In the genomic region with DNA sequence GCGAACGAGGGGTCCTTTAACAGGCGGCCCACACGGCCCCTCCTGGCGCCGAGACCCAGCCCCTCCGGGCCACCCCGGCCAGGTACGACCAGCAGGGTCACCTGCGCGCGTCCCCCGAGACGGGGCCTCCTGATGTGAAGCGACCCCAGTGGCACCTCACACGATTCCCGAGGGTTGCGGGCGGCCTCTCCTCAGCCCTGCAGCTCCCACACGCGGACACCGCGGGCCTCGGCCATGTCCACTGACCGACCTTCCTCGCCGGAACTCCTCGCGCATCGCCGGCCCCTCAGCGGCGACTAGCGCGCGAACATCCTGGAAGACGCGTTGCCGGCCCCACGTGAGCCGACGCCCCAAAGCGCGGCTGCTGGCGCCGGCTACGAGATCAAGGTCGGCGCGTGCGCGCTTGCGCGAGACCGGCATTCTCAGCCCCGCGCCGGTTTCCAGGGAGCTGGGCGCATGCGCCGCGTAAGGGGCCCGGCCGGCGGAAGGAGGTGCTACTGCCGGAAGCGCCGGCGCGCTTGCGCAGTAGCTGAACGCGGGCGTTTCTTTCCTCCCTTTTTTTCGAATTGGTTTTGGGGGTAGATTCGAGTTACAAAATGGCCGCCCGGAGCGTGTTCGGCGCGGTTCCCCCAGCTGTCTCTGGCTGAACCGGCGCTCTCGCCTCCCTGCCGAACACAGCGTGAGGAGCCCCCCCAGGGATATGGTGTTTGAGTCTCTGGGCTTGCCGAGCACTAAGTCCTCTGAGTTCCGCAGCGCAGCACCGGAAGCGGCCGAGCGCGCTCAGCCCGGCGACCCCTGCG, we compare ENCODE assay signal across 1 cellular context.
TF ChIP-seq lines count a peak whose summit lies in the region.

A gene with protein sequence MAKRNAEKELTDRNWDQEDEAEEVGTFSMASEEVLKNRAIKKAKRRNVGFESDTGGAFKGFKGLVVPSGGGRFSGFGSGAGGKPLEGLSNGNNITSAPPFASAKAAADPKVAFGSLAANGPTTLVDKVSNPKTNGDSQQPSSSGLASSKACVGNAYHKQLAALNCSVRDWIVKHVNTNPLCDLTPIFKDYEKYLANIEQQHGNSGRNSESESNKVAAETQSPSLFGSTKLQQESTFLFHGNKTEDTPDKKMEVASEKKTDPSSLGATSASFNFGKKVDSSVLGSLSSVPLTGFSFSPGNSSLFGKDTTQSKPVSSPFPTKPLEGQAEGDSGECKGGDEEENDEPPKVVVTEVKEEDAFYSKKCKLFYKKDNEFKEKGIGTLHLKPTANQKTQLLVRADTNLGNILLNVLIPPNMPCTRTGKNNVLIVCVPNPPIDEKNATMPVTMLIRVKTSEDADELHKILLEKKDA (plus strand): TSS at position 509 of the 800 bp plus-strand sequence. CDS start 4,253 bp downstream, outside the sequence.

TF ChIP-seq in GM12878, 131 proteins besides CTCF, POLR2A, EP300 and RAD21 (continued from another document):
- TF ChIP-seq NR2C1 (IDR thresholded peaks at IDR 0.05) (0 out of 2 replicates have a peak, but pooled peaks have one; percentile 5), JUNB (IDR thresholded peaks at IDR 0.05) (no peak), SREBF2 (IDR thresholded peaks at IDR 0.05; ENCODE audit: low read length) (peak; percentile 39; the same call in 1 of the 2 replicates), TCF3 (IDR thresholded peaks at IDR 0.05; ENCODE audit: borderline replicate concordance, insufficient read depth, low read depth, low read length) (0 out of 2 replicates have a peak, but pooled peaks have one; percentile 29), NRF1 (conservative IDR thresholded peaks at IDR 0.05; ENCODE audit: low read depth, low read length) (peak; percentile 93), SUZ12 (IDR thresholded peaks at IDR 0.05; ENCODE audit: unreplicated experiment) (no peak), NFYA (IDR thresholded peaks at IDR 0.05; ENCODE audit: borderline replicate concordance, low read depth, low read length) (no peak), SP1 (IDR thresholded peaks at IDR 0.05; ENCODE audit: low read depth, low read length) (peak; percentile 34), KDM1A (IDR thresholded peaks at IDR 0.05; ENCODE audit: borderline replicate concordance) (no peak), IKZF1 (conservative IDR thresholded peaks at IDR 0.05) (peak; percentile 99), ZNF274 (IDR thresholded peaks at IDR 0.05; ENCODE audit: insufficient read depth, insufficient read length) (no peak), POLR2AphosphoS2 (IDR thresholded peaks at IDR 0.05; ENCODE audit: low read depth, low read length) (peak; percentile 64; the same call in 1 of the 2 replicates), EZH2 (IDR thresholded peaks at IDR 0.05; ENCODE audit: borderline replicate concordance, control insufficient read depth, low read depth, low read length) (no peak), SRF (IDR thresholded peaks at IDR 0.05; ENCODE audit: low read depth in 2 of 2, low read length in 2 of 2) (peak in 1 of 2 experiments; percentile 21; a peak in 1 of 4 replicates), DPF2 (IDR thresholded peaks at IDR 0.05) (peak; percentile 45), ASH2L (IDR thresholded peaks at IDR 0.05; ENCODE audit: borderline replicate concordance, low read depth) (no peak), POU2F2 (IDR thresholded peaks at IDR 0.05; ENCODE audit: borderline replicate concordance, low read depth, low read length) (peak; percentile 55; the same call in 1 of the 3 replicates), YY1 (IDR thresholded peaks at IDR 0.05; ENCODE audit: low read depth, low read length) (peak; percentile 95), MEF2B (IDR thresholded peaks at IDR 0.05; ENCODE audit: partially characterized antibody, poor library complexity, severe bottlenecking) (no peak), BRCA1 (IDR thresholded peaks at IDR 0.05; ENCODE audit: low read depth, low read length) (peak; percentile 43; the same call in 1 of the 2 replicates), RUNX3 (IDR thresholded peaks at IDR 0.05; ENCODE audit: low read length) (peak; percentile 30; the same call in 1 of the 2 replicates), KLF5 (IDR thresholded peaks at IDR 0.05; ENCODE audit: partially characterized antibody) (peak; percentile 56)
- TF ChIP-seq, protein P1, sequence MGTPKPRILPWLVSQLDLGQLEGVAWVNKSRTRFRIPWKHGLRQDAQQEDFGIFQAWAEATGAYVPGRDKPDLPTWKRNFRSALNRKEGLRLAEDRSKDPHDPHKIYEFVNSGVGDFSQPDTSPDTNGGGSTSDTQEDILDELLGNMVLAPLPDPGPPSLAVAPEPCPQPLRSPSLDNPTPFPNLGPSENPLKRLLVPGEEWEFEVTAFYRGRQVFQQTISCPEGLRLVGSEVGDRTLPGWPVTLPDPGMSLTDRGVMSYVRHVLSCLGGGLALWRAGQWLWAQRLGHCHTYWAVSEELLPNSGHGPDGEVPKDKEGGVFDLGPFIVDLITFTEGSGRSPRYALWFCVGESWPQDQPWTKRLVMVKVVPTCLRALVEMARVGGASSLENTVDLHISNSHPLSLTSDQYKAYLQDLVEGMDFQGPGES (IDR thresholded peaks at IDR 0.05): no peak
- TF ChIP-seq, protein P2, sequence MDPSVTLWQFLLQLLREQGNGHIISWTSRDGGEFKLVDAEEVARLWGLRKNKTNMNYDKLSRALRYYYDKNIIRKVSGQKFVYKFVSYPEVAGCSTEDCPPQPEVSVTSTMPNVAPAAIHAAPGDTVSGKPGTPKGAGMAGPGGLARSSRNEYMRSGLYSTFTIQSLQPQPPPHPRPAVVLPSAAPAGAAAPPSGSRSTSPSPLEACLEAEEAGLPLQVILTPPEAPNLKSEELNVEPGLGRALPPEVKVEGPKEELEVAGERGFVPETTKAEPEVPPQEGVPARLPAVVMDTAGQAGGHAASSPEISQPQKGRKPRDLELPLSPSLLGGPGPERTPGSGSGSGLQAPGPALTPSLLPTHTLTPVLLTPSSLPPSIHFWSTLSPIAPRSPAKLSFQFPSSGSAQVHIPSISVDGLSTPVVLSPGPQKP (IDR thresholded peaks at IDR 0.05; ENCODE audit: low read depth, low read length): peak; percentile 68; the same call in 1 of the 2 replicates
- TF ChIP-seq, protein P3, sequence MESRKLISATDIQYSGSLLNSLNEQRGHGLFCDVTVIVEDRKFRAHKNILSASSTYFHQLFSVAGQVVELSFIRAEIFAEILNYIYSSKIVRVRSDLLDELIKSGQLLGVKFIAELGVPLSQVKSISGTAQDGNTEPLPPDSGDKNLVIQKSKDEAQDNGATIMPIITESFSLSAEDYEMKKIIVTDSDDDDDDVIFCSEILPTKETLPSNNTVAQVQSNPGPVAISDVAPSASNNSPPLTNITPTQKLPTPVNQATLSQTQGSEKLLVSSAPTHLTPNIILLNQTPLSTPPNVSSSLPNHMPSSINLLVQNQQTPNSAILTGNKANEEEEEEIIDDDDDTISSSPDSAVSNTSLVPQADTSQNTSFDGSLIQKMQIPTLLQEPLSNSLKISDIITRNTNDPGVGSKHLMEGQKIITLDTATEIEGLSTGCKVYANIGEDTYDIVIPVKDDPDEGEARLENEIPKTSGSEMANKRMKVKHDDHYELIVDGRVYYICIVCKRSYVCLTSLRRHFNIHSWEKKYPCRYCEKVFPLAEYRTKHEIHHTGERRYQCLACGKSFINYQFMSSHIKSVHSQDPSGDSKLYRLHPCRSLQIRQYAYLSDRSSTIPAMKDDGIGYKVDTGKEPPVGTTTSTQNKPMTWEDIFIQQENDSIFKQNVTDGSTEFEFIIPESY (IDR thresholded peaks at IDR 0.05): no peak
- TF ChIP-seq, protein P4, sequence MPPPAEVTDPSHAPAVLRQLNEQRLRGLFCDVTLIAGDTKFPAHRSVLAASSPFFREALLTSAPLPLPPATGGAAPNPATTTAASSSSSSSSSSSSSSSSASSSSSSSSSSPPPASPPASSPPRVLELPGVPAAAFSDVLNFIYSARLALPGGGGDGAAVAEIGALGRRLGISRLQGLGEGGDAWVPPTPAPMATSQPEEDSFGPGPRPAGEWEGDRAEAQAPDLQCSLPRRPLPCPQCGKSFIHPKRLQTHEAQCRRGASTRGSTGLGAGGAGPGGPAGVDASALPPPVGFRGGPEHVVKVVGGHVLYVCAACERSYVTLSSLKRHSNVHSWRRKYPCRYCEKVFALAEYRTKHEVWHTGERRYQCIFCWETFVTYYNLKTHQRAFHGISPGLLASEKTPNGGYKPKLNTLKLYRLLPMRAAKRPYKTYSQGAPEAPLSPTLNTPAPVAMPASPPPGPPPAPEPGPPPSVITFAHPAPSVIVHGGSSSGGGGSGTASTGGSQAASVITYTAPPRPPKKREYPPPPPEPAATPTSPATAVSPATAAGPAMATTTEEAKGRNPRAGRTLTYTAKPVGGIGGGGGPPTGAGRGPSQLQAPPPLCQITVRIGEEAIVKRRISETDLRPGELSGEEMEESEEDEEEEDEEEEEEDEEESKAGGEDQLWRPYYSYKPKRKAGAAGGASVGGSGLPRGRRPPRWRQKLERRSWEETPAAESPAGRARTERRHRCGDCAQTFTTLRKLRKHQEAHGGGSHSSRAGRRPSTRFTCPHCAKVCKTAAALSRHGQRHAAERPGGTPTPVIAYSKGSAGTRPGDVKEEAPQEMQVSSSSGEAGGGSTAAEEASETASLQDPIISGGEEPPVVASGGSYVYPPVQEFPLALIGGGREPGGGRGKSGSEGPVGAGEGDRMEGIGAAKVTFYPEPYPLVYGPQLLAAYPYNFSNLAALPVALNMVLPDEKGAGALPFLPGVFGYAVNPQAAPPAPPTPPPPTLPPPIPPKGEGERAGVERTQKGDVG (CRISPR knock-in tag; IDR thresholded peaks at IDR 0.05): no peak
- TF ChIP-seq, protein P5, sequence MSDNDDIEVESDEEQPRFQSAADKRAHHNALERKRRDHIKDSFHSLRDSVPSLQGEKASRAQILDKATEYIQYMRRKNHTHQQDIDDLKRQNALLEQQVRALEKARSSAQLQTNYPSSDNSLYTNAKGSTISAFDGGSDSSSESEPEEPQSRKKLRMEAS (IDR thresholded peaks at IDR 0.05; ENCODE audit: low read depth, low read length): peak; percentile 97
- TF ChIP-seq, protein P6, sequence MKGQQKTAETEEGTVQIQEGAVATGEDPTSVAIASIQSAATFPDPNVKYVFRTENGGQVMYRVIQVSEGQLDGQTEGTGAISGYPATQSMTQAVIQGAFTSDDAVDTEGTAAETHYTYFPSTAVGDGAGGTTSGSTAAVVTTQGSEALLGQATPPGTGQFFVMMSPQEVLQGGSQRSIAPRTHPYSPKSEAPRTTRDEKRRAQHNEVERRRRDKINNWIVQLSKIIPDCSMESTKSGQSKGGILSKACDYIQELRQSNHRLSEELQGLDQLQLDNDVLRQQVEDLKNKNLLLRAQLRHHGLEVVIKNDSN (IDR thresholded peaks at IDR 0.05; ENCODE audit: borderline replicate concordance, extremely low read length, insufficient read depth, low read depth, low read length): peak; percentile 86
- TF ChIP-seq, protein P7, sequence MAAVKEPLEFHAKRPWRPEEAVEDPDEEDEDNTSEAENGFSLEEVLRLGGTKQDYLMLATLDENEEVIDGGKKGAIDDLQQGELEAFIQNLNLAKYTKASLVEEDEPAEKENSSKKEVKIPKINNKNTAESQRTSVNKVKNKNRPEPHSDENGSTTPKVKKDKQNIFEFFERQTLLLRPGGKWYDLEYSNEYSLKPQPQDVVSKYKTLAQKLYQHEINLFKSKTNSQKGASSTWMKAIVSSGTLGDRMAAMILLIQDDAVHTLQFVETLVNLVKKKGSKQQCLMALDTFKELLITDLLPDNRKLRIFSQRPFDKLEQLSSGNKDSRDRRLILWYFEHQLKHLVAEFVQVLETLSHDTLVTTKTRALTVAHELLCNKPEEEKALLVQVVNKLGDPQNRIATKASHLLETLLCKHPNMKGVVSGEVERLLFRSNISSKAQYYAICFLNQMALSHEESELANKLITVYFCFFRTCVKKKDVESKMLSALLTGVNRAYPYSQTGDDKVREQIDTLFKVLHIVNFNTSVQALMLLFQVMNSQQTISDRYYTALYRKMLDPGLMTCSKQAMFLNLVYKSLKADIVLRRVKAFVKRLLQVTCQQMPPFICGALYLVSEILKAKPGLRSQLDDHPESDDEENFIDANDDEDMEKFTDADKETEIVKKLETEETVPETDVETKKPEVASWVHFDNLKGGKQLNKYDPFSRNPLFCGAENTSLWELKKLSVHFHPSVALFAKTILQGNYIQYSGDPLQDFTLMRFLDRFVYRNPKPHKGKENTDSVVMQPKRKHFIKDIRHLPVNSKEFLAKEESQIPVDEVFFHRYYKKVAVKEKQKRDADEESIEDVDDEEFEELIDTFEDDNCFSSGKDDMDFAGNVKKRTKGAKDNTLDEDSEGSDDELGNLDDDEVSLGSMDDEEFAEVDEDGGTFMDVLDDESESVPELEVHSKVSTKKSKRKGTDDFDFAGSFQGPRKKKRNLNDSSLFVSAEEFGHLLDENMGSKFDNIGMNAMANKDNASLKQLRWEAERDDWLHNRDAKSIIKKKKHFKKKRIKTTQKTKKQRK (IDR thresholded peaks at IDR 0.05; ENCODE audit: low read depth, low read length): no peak
- TF ChIP-seq, protein P8, sequence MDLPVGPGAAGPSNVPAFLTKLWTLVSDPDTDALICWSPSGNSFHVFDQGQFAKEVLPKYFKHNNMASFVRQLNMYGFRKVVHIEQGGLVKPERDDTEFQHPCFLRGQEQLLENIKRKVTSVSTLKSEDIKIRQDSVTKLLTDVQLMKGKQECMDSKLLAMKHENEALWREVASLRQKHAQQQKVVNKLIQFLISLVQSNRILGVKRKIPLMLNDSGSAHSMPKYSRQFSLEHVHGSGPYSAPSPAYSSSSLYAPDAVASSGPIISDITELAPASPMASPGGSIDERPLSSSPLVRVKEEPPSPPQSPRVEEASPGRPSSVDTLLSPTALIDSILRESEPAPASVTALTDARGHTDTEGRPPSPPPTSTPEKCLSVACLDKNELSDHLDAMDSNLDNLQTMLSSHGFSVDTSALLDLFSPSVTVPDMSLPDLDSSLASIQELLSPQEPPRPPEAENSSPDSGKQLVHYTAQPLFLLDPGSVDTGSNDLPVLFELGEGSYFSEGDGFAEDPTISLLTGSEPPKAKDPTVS (IDR thresholded peaks at IDR 0.05; ENCODE audit: low read depth, low read length): no peak
- TF ChIP-seq, protein P9, sequence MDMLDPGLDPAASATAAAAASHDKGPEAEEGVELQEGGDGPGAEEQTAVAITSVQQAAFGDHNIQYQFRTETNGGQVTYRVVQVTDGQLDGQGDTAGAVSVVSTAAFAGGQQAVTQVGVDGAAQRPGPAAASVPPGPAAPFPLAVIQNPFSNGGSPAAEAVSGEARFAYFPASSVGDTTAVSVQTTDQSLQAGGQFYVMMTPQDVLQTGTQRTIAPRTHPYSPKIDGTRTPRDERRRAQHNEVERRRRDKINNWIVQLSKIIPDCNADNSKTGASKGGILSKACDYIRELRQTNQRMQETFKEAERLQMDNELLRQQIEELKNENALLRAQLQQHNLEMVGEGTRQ (IDR thresholded peaks at IDR 0.05; ENCODE audit: borderline replicate concordance, low read depth, low read length): peak; percentile 76
